17 cellular contexts compared by ENCODE assay signal in the genomic region with DNA sequence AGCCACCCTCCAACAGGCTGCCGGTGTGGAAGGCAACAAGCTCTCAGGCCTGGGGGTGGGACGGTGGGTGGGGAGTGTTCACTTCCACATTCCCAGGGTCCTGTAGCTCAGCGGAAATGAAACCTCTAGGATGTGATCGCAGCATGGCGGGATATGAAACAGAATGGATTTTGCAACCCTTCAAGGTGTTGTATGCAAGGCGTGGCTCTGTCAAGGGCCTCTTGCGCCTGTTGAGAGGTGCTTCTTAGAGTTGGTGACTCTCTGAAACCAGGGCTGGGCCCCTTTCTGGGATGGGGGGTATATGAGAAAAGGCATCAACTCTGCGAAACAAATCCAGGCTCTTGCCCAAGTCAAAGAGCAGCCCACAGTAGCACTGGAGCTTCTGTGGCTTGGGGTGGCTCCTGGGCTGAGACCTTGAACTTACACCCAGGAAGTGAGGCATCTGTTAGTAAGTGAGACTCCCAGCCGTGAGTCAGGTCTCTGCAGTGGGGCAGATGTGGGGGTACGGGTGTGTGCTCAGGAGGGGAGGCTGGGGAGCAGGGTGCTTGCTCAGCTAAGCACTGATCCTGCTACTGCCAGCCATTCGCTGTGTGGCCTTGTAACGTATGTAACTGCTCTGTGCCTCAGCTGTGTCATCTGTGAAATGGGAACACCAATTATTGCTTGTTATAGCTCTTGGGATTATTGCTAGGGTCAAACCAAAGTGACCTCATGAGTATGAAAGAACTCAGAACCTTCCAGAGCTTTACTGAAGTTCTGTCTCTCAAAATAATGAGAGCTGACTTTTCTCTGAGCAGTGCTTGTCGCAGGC. TPM values are rescaled to one million over a fixed set of nuclear protein-coding genes. Genes with fewer than 3 reads are reported as not detected.
DNase-seq lines count a peak whose midpoint lies in the region; ATAC-seq and TF ChIP-seq lines count a peak whose summit lies in the region.
"Had no signal": no experiment of that assay in that cellular context is flagged by ENCODE, and none has a peak within 500 bp of the region (broad histone marks: within the 10 kb centered on the region; RNA-seq: fewer than 3 reads in every experiment).

No MANE protein-coding gene starts in this region.

- H3K9me3 ChIP-seq in heart right ventricle = no peaks in the 10 kb centered on the region
- H3K9me3 ChIP-seq: adrenal gland, colonic mucosa, SJSA1, tibial artery had no signal

- CTCF ChIA-PET in RWPE1 (lab: Yijun Ruan, JAX) = interaction anchor here (0.8 to 1.4 kb wide), 2 partner anchors 26 to 29 kb away, joined by 3 to 8 read pairs; a partner anchor contains a TSS

- ATAC-seq in Right ventricle myocardium inferior (no peak), heart right ventricle (no peak), GM18909 (IDR thresholded peaks at IDR 0.05; ENCODE audit: poor library complexity, unreplicated experiment) (no peak)
- ATAC-seq: GM12878 had no signal

- H3K4me3 ChIP-seq in heart right ventricle (no peak overlapping the region), urinary bladder (ENCODE audit: low read depth, low read length) (no peak overlapping the region)
- H3K4me3 ChIP-seq: adrenal gland, colonic mucosa, GM12878, SJSA1, tibial artery had no signal

- H3K27me3 Mint-ChIP-seq in immature natural killer cell (ENCODE audit: low read depth in 3 of 3) = peaks cover 7 to 23% (median 15%) of the 10 kb centered on the region in 3 donors

- peaks cover 24 to 29% of the 10 kb centered on the region in 2 donors for H3K4me1 Mint-ChIP-seq in immature natural killer cell

- DNase-seq in Right ventricle myocardium inferior (ENCODE audit: missing footprints) = peak; percentile 46
- DNase-seq in heart right ventricle = no peak
- DNase-seq in RWPE1 (ENCODE audit: low spot score) = peak; percentile 61
- DNase-seq in immature natural killer cell = peak in 1 of 3 donors; percentile 19
- no peak for DNase-seq in AG20443 (ENCODE audit: low spot score)
- DNase-seq in HuH-7.5 (ENCODE audit: low spot score) = no peak
- DNase-seq: adrenal gland, DMS153, Kasumi-1, mesenchymal stem cell, NCI-H2081, tibial artery had no signal

- TF ChIP-seq CTCF in heart right ventricle (IDR thresholded peaks at IDR 0.05) (no peak), RWPE1 (conservative IDR thresholded peaks at IDR 0.05; ENCODE audit: low read depth) (no peak)

- no peaks in the 10 kb centered on the region for H3K27me3 ChIP-seq in heart right ventricle
- H3K27me3 ChIP-seq: adrenal gland, colonic mucosa, SJSA1, tibial artery had no signal

- H3K4me1 ChIP-seq in heart right ventricle = peaks cover 14 to 61% (median 42%) of the 10 kb centered on the region in 9 donors
- no peaks in the 10 kb centered on the region for H3K4me1 ChIP-seq in urinary bladder (ENCODE audit: insufficient read depth)
- H3K4me1 ChIP-seq: SJSA1 had no signal

- H3K36me3 ChIP-seq in heart right ventricle (no peaks in the 10 kb centered on the region), urinary bladder (ENCODE audit: insufficient read depth) (no peaks in the 10 kb centered on the region)
- H3K36me3 ChIP-seq: adrenal gland, colonic mucosa, SJSA1, tibial artery had no signal

- POLR2A ChIA-PET in RWPE1 (lab: Yijun Ruan, JAX; ENCODE audit: low non-redundant PET) = no interaction called here

- H3K36me3 Mint-ChIP-seq in immature natural killer cell = peaks cover 0 to 4% (median 4%) of the 10 kb centered on the region in 3 donors

- H3K27ac Mint-ChIP-seq in immature natural killer cell = no peak overlapping the region

- peak overlapping the region in 2 of 10 donors; percentile 30 to 71 for H3K27ac ChIP-seq in heart right ventricle
- peak overlapping the region; percentile 100 for H3K27ac ChIP-seq in RWPE1
- peak overlapping the region; percentile 55 for H3K27ac ChIP-seq in urinary bladder (ENCODE audit: low read depth)
- H3K27ac ChIP-seq: colonic mucosa, SJSA1 had no signal

- intact Hi-C loops in Right ventricle myocardium inferior (cut with DNase I) = no loop called here
- intact Hi-C loops in heart right ventricle (cut with DNase I) = no loop called here

- no peaks in the 10 kb centered on the region for H3K9me3 Mint-ChIP-seq in immature natural killer cell

- H3K4me3 Mint-ChIP-seq in immature natural killer cell = peak overlapping the region in 3 of 5 donors; percentile 15 to 48 (median 17)

- WGBS in heart right ventricle, 2 donors = 84 to 89% methylated on average over 13 of the region's 13 CpGs
- 86% methylated on average over 13 of the region's 13 CpGs for WGBS in urinary bladder

RNA-seq across cellular contexts. Expression of a gene that starts 28.3 kb away (rescaled TPM):
- total RNA-seq in Right ventricle myocardium inferior (20.0 TPM), heart right ventricle (10 to 100 TPM in 6 of 10 donors, 1 to 10 TPM in 4; 6.6 to 22.8 (median 11.6) TPM), urinary bladder (18.1 TPM)
- polyA plus RNA-seq in heart right ventricle (1 to 10 TPM; 4.0 to 4.4 TPM), immature natural killer cell (under 1 TPM in 2 of 3 donors, not detected in 1; 0.41 to 0.52 TPM), urinary bladder (17.6 TPM)

Comparison
In these comparisons a context has a peak if more than half of its experiments do, and no peak if none do; other contexts are left out.
1. DNase-seq: peak in Right ventricle myocardium inferior (single experiment) and RWPE1 (single experiment); none in heart right ventricle (0 of 2), AG20443 (single experiment) and HuH-7.5 (single experiment).